In genomic region chr12:26037615-26038180, GRCh38 we compare ENCODE assay signal across 26 cellular contexts.
DNase-seq lines count a peak whose midpoint lies in the region; ATAC-seq, FAIRE-seq and TF ChIP-seq lines count a peak whose summit lies in the region.
"Had no signal": no experiment of that assay in that cellular context is flagged by ENCODE, and none has a peak within 500 bp of the region (broad histone marks: within the 10 kb centered on the region; RNA-seq: fewer than 3 reads in every experiment).

No MANE protein-coding gene starts in this region.

- H3K4me2 ChIP-seq in GM23338, result no peak overlapping the region
- peak overlapping the region; percentile 41 for H3K4me2 ChIP-seq in OCI-LY3 (ENCODE audit: low read length)
- H3K4me2 ChIP-seq in H1 (ENCODE audit: insufficient read depth in 1 of 2, low read depth in 2 of 2, low read length in 2 of 2), result no peak overlapping the region
- no peak overlapping the region for H3K4me2 ChIP-seq in HepG2 (ENCODE audit: low read depth, low read length)
- H3K4me2 ChIP-seq in neuronal stem cell (ENCODE audit: insufficient read depth, low read length, poor library complexity, severe bottlenecking), result no peak overlapping the region
- H3K4me2 ChIP-seq: A549 had no signal

- H3K56ac ChIP-seq in H1 (replicated peaks; ENCODE audit: insufficient read length, low read depth, low read length), result no peak overlapping the region

- H3K23ac ChIP-seq in H1 (ENCODE audit: insufficient read length) (no peak overlapping the region), neuronal stem cell (ENCODE audit: low read depth, low read length, poor library complexity) (no peak overlapping the region)

- H3K9me3 ChIP-seq in OCI-LY3 (ENCODE audit: insufficient read depth, low read length), result no peaks in the 10 kb centered on the region
- no peaks in the 10 kb centered on the region for H3K9me3 ChIP-seq in H1 (ENCODE audit: insufficient read depth in 2 of 2, low read depth in 1 of 2, low read length in 1 of 2)
- H3K9me3 ChIP-seq in HepG2 (ENCODE audit: low read length), result no peaks in the 10 kb centered on the region
- H3K9me3 ChIP-seq in neuronal stem cell (replicated peaks in 1 of 2; ENCODE audit: control insufficient read depth in 2 of 2, insufficient read depth in 1 of 2, low read depth in 1 of 2, low read length in 2 of 2), result no peaks in the 10 kb centered on the region
- H3K9me3 ChIP-seq: A549, left lung, psoas muscle had no signal

- H2AFZ ChIP-seq in GM23338 (no peak overlapping the region), OCI-LY3 (ENCODE audit: low read depth, low read length) (peak overlapping the region; percentile 25; the same call in 1 of the 2 replicates), H1 (ENCODE audit: low read length) (no peak overlapping the region), HepG2 (ENCODE audit: low read length) (no peak overlapping the region), neuronal stem cell (ENCODE audit: low read length) (no peak overlapping the region)

- H3K4me1 ChIP-seq in GM23338 (ENCODE audit: insufficient read depth) (peaks cover 9% of the 10 kb centered on the region), OCI-LY3 (ENCODE audit: low read length) (peaks cover 25% of the 10 kb centered on the region), H1 (replicated peaks in 1 of 4; ENCODE audit: control insufficient read depth in 3 of 4, insufficient read depth in 4 of 4, low read length in 3 of 4) (peaks cover 0 to 9% (median 3%) of the 10 kb centered on the region in 4 experiments; a peak in 4 of 7 replicates), HepG2 (ENCODE audit: insufficient read depth, low read length) (no peaks in the 10 kb centered on the region), neuronal stem cell (ENCODE audit: control insufficient read depth in 2 of 2, insufficient read depth in 1 of 2, low read depth in 1 of 2, low read length in 2 of 2) (peaks cover under 1 to 8% of the 10 kb centered on the region in 2 donors)

- 91% methylated on average over 2 of the region's 2 CpGs; no CpG with 5 or more reads in 1 of the 2 experiments for WGBS in H1 (ENCODE audit: extremely low coverage in 1 of 2, insufficient coverage in 1 of 2, insufficient read length in 1 of 2, insufficient replicate concordance in 2 of 2, low coverage in 1 of 2, low lambda C conversion rate in 2 of 2, missing lambda C conversion rate in 1 of 2), 2 experiments
- 53% methylated on average over 2 of the region's 2 CpGs for WGBS in HepG2 (ENCODE audit: low lambda C conversion rate)
- no CpG with 5 or more reads among the region's 2 CpGs for WGBS in neuronal stem cell (ENCODE audit: extremely low coverage in 2 of 2, insufficient read length in 2 of 2, insufficient replicate concordance in 1 of 2), 2 donors

- H3K4ac ChIP-seq in H1 (replicated peaks; ENCODE audit: insufficient read length, low read depth, low read length), result no peak overlapping the region
- no peak overlapping the region for H3K4ac ChIP-seq in neuronal stem cell (ENCODE audit: low read length)

- in situ Hi-C loops in HepG2 (cut with HindIII; ENCODE audit: extremely low pct_ligation_motif_present, low pct_unique_long_range_greater_than_20kb), result no loop called here

- H2BK20ac ChIP-seq in H1 (ENCODE audit: low read length), result no peak overlapping the region

- no peak overlapping the region for H3K27ac ChIP-seq in GM23338 (ENCODE audit: low read depth)
- H3K27ac ChIP-seq in OCI-LY3 (ENCODE audit: low read length), result no peak overlapping the region
- no peak overlapping the region for H3K27ac ChIP-seq in H1 (ENCODE audit: low read depth, low read length)
- H3K27ac ChIP-seq in HepG2 (ENCODE audit: extremely low read length, insufficient read depth, low read length), result no peak overlapping the region
- no peak overlapping the region for H3K27ac ChIP-seq in neuronal stem cell (replicated peaks; ENCODE audit: low read length)
- H3K27ac ChIP-seq: A549, left lung, psoas muscle had no signal

- H4K5ac ChIP-seq in H1 (ENCODE audit: insufficient read length, low read depth, low read length), result no peak overlapping the region

- H2BK15ac ChIP-seq in H1 (ENCODE audit: low read length), result no peak overlapping the region
- no peak overlapping the region for H2BK15ac ChIP-seq in neuronal stem cell (ENCODE audit: low read length)

- no peak for TF ChIP-seq EP300 in H1 (IDR thresholded peaks at IDR 0.05; ENCODE audit: borderline replicate concordance in 1 of 2, low read depth in 2 of 2, low read length in 2 of 2)
- TF ChIP-seq EP300 in HepG2 (IDR thresholded peaks at IDR 0.05; ENCODE audit: low read depth in 2 of 2, low read length in 2 of 2), result no peak
- TF ChIP-seq EP300 in HepG2 (CRISPR knock-in tag; IDR thresholded peaks at IDR 0.05; ENCODE audit: borderline replicate concordance), result no peak

- TF ChIP-seq CTCF in GM23338 (conservative IDR thresholded peaks at IDR 0.05; ENCODE audit: low read depth in 2 of 2) (no peak), OCI-LY3 (IDR thresholded peaks at IDR 0.05; ENCODE audit: low read depth, low read length) (no peak), H1 (IDR thresholded peaks at IDR 0.05; ENCODE audit: control extremely low read depth in 1 of 3, insufficient read depth in 1 of 3, low read depth in 1 of 3, low read length in 3 of 3) (no peak), nephron progenitor cell (IDR thresholded peaks at IDR 0.05) (no peak), HepG2 (CRISPR knock-in tag; IDR thresholded peaks at IDR 0.05) (no peak)

- H4K20me1 ChIP-seq in GM23338 (replicated peaks; ENCODE audit: insufficient read depth) (no peaks in the 10 kb centered on the region), OCI-LY3 (ENCODE audit: insufficient read depth, low read length) (no peaks in the 10 kb centered on the region), H1 (replicated peaks in 1 of 2; ENCODE audit: control insufficient read depth in 1 of 2, insufficient read depth in 2 of 2, low read length in 2 of 2) (no peaks in the 10 kb centered on the region), HepG2 (ENCODE audit: insufficient read depth, low read length) (no peaks in the 10 kb centered on the region)

- intact Hi-C loops in HepG2 (cut with micrococcal nuclease; ENCODE audit: unreplicated experiment), result no loop called here

- H4K8ac ChIP-seq in H1 (ENCODE audit: extremely low read depth, insufficient read depth, low read length) (no peak overlapping the region), neuronal stem cell (ENCODE audit: low read depth, low read length) (no peak overlapping the region)

- H2BK120ac ChIP-seq in H1 (replicated peaks; ENCODE audit: low read depth, low read length), result no peak overlapping the region
- H2BK120ac ChIP-seq in neuronal stem cell (ENCODE audit: low read depth, low read length), result no peak overlapping the region

- H3K27me3 Mint-ChIP-seq in GM23338 (ENCODE audit: insufficient read depth, low read depth, poor library complexity) (no peaks in the 10 kb centered on the region), nephron progenitor cell (ENCODE audit: low read depth, poor library complexity) (no peaks in the 10 kb centered on the region)
- H3K27me3 Mint-ChIP-seq: B cell, IgD-negative memory B cell had no signal

- H3K9ac ChIP-seq in OCI-LY3 (ENCODE audit: low read length) (no peak overlapping the region), H1 (replicated peaks in 1 of 4; ENCODE audit: extremely low read depth in 1 of 4, low read depth in 3 of 4, low read length in 3 of 4) (peak overlapping the region in 1 of 4 experiments; percentile 6; a peak in 1 of 7 replicates), HepG2 (ENCODE audit: insufficient read depth, low read depth, low read length) (no peak overlapping the region), neuronal stem cell (ENCODE audit: low read depth, low read length, poor library complexity) (no peak overlapping the region)

- H3K14ac ChIP-seq in H1 (ENCODE audit: insufficient read length) (no peak overlapping the region), neuronal stem cell (ENCODE audit: low read length) (no peak overlapping the region)

- no peak for DNase-seq in GM23338 (ENCODE audit: low spot score)
- no peak for DNase-seq in H1 (ENCODE audit: low read depth in 1 of 2, low spot score in 2 of 2)
- no peak for DNase-seq in nephron progenitor cell
- DNase-seq in HepG2 (ENCODE audit: low spot score), result no peak
- no peak for DNase-seq in neuronal stem cell (ENCODE audit: low spot score)
- no peak for DNase-seq in occipital lobe (lab: John Stamatoyannopoulos, UW)
- DNase-seq: activated CD4-positive, alpha-beta T cell treated with anti-CD3 and anti-CD28 coated beads, Interleukin-2, amount 50 U/mL, for 4 hours; activated CD4-positive, CD25-positive, alpha-beta regulatory T cell; activated CD8-positive, alpha-beta memory T cell treated with anti-CD3 and anti-CD28 coated beads, Interleukin-2, amount 50 U/mL, for 4 hours; cerebellar nuclear complex; DMS79 treated with DMSO at 0.1 percent for 48 hours; immature natural killer cell; left lung; NCI-H1105 treated with DMSO at 0.1 percent for 48 hours; NCI-H82; PC-3; psoas muscle; Right ventricle myocardium superior had no signal

- H3K9me2 ChIP-seq in GM23338 (ENCODE audit: insufficient read depth), result no peaks in the 10 kb centered on the region

- ATAC-seq in GM23338 (peak; percentile 43; the same call in 2 of the 3 replicates), HepG2 (no peak), GM19397 (IDR thresholded peaks at IDR 0.05; ENCODE audit: unreplicated experiment) (no peak)
- ATAC-seq: A549; activated naive CD4-positive, alpha-beta T cell treated with anti-CD3 and anti-CD28 coated beads, Interleukin-2, amount 50 U/mL, for 72 hours; left lung had no signal

- no peaks in the 10 kb centered on the region for H3F3A ChIP-seq in GM23338 (replicated peaks; ENCODE audit: low read depth)

- H3K36me3 Mint-ChIP-seq in GM23338 (ENCODE audit: low read depth), result no peaks in the 10 kb centered on the region
- no peaks in the 10 kb centered on the region for H3K36me3 Mint-ChIP-seq in nephron progenitor cell (ENCODE audit: low read depth)
- H3K36me3 Mint-ChIP-seq: activated naive CD4-positive, alpha-beta T cell treated with anti-CD3 and anti-CD28 coated beads, Interleukin-2, amount 50 U/mL, for 72 hours; IgD-negative memory B cell; immature natural killer cell had no signal

- CTCF ChIA-PET in H1 (lab: Charles Lee; ENCODE audit: partially characterized antibody), result interaction anchor here (0.8 to 1.7 kb wide), 6 partner anchors 8 to 234 kb away, joined by 4 to 6 read pairs (median 4); no protein-coding TSS in a partner anchor
- CTCF ChIA-PET in HepG2 (lab: Yijun Ruan, JAX; ENCODE audit: low intra/inter-chr PET ratio, low total read pairs), result no interaction called here

- FAIRE-seq in H1 (lab: Jason Lieb, UNC) (peak; percentile 7), HepG2 (lab: Jason Lieb, UNC) (no peak)
- FAIRE-seq: A549, GM12891 had no signal

- POLR2A ChIA-PET in H1 (lab: Charles Lee; ENCODE audit: partially characterized antibody) (interaction anchor here (0.6 to 0.7 kb wide), 2 partner anchors 19 to 791 kb away, joined by 3 read pairs; no protein-coding TSS in a partner anchor), HepG2 (lab: Yijun Ruan, JAX) (no interaction called here)

- peaks cover 2% of the 10 kb centered on the region; the same call in 1 of the 2 replicates for H3K23me2 ChIP-seq in H1 (ENCODE audit: low read depth, low read length)

- no peaks in the 10 kb centered on the region for H3K9me3 Mint-ChIP-seq in GM23338
- no peaks in the 10 kb centered on the region for H3K9me3 Mint-ChIP-seq in nephron progenitor cell
- H3K9me3 Mint-ChIP-seq: activated naive CD4-positive, alpha-beta T cell treated with anti-CD3 and anti-CD28 coated beads, Interleukin-2, amount 50 U/mL, for 72 hours; activated T-helper 2 cell treated with anti-CD3 and anti-CD28 coated beads, Interferon-gamma antibody, Interleukin-2, Interleukin-4, amounts not matched to agents 10 μg/mL and 5 μg/mL and 100 μg/mL, durations not matched to agents 14 hours and 24 hours and 36 hours; IgD-negative memory B cell; immature natural killer cell had no signal

- no TSS peak for BruUV-seq in HepG2 (replicated peaks; lab: Mats Ljungman, UMichigan)

- H3K4me1 Mint-ChIP-seq in GM23338 (peaks cover 28% of the 10 kb centered on the region), nephron progenitor cell (peaks cover 36% of the 10 kb centered on the region)
- H3K4me1 Mint-ChIP-seq: B cell, immature natural killer cell had no signal

- TF ChIP-seq POLR2A in H1 (IDR thresholded peaks at IDR 0.05; ENCODE audit: control extremely low read depth in 1 of 2, low read depth in 2 of 2, low read length in 2 of 2) (no peak), HepG2 (IDR thresholded peaks at IDR 0.05; ENCODE audit: insufficient read depth in 1 of 2, low read depth in 2 of 2, low read length in 2 of 2) (no peak)

- H3K4me3 Mint-ChIP-seq in GM23338 (no peak overlapping the region), nephron progenitor cell (no peak overlapping the region)
- H3K4me3 Mint-ChIP-seq: B cell, IgD-negative memory B cell, immature natural killer cell had no signal

- TF ChIP-seq RAD21 in H1 (IDR thresholded peaks at IDR 0.05 in 1 of 2, conservative IDR thresholded peaks at IDR 0.05 in 1 of 2; ENCODE audit: low read depth in 2 of 2, low read length in 2 of 2) (no peak), HepG2 (CRISPR knock-in tag; IDR thresholded peaks at IDR 0.05) (no peak)

- H3K79me1 ChIP-seq in H1 (ENCODE audit: low read depth, low read length), result peaks cover 5% of the 10 kb centered on the region; the same call in 1 of the 2 replicates
- peaks cover 2% of the 10 kb centered on the region for H3K79me1 ChIP-seq in neuronal stem cell (ENCODE audit: low read depth, low read length)

- H3K36me3 ChIP-seq in GM23338 (ENCODE audit: insufficient read depth) (no peaks in the 10 kb centered on the region), OCI-LY3 (replicated peaks; ENCODE audit: low read depth, low read length) (no peaks in the 10 kb centered on the region), H1 (ENCODE audit: control insufficient read depth in 2 of 4, insufficient read depth in 4 of 4, low read length in 3 of 4) (no peaks in the 10 kb centered on the region), HepG2 (replicated peaks in 1 of 2; ENCODE audit: control insufficient read depth in 1 of 2, insufficient read depth in 2 of 2, low read length in 2 of 2) (no peaks in the 10 kb centered on the region), neuronal stem cell (replicated peaks in 1 of 2; ENCODE audit: control insufficient read depth in 2 of 2, insufficient read depth in 2 of 2, low read length in 2 of 2) (no peaks in the 10 kb centered on the region)
- H3K36me3 ChIP-seq: left lung had no signal

- H2BK12ac ChIP-seq in H1 (ENCODE audit: low read depth, low read length), result no peak overlapping the region
- no peak overlapping the region for H2BK12ac ChIP-seq in neuronal stem cell (ENCODE audit: low read length)

- H2BK5ac ChIP-seq in H1 (ENCODE audit: low read depth, low read length) (no peak overlapping the region), neuronal stem cell (ENCODE audit: low read length) (no peak overlapping the region)

- peak overlapping the region; percentile 80; the same call in 1 of the 2 replicates for H3K27ac Mint-ChIP-seq in GM23338
- peak overlapping the region; percentile 77 for H3K27ac Mint-ChIP-seq in nephron progenitor cell
- H3K27ac Mint-ChIP-seq: activated naive CD4-positive, alpha-beta T cell treated with anti-CD3 and anti-CD28 coated beads, Interleukin-2, amount 50 U/mL, for 72 hours; activated T-helper 2 cell treated with anti-CD3 and anti-CD28 coated beads, Interferon-gamma antibody, Interleukin-2, Interleukin-4, amounts not matched to agents 10 μg/mL and 5 μg/mL and 100 μg/mL, durations not matched to agents 14 hours and 24 hours and 36 hours; B cell; IgD-negative memory B cell; immature natural killer cell had no signal

- H3K4me3 ChIP-seq in GM23338 (no peak overlapping the region), OCI-LY3 (ENCODE audit: low read length) (no peak overlapping the region), H1 (ENCODE audit: extremely low read depth in 1 of 4, insufficient read depth in 2 of 4, low read depth in 3 of 4, low read length in 4 of 4) (no peak overlapping the region), HepG2 (replicated peaks in 1 of 3; ENCODE audit: insufficient read depth in 1 of 3, low read depth in 2 of 3, low read length in 3 of 3) (no peak overlapping the region), neuronal stem cell (ENCODE audit: low read length in 2 of 2) (no peak overlapping the region)
- H3K4me3 ChIP-seq: A549, left lung, psoas muscle had no signal

- H4K91ac ChIP-seq in H1 (replicated peaks; ENCODE audit: insufficient read length, low read length), result no peak overlapping the region
- H4K91ac ChIP-seq in neuronal stem cell (ENCODE audit: low read depth, low read length, poor library complexity), result no peak overlapping the region

- H3K27me3 ChIP-seq in GM23338 (ENCODE audit: insufficient read depth) (no peaks in the 10 kb centered on the region), OCI-LY3 (ENCODE audit: low read depth, low read length) (no peaks in the 10 kb centered on the region), H1 (replicated peaks in 1 of 4; ENCODE audit: control insufficient read depth in 3 of 4, extremely low read depth in 1 of 4, insufficient read depth in 3 of 4, low read length in 3 of 4) (peaks cover 0 to 1% (median 0%) of the 10 kb centered on the region in 4 experiments; a peak in 1 of 7 replicates), HepG2 (ENCODE audit: control insufficient read depth in 1 of 2, insufficient read depth in 2 of 2, low read length in 2 of 2) (no peaks in the 10 kb centered on the region), neuronal stem cell (ENCODE audit: control insufficient read depth in 3 of 3, insufficient read depth in 3 of 3, low read depth in 1 of 3, low read length in 3 of 3) (no peaks in the 10 kb centered on the region)
- H3K27me3 ChIP-seq: left lung had no signal

- peaks cover 19% of the 10 kb centered on the region for H3K79me2 ChIP-seq in GM23338 (replicated peaks; ENCODE audit: insufficient read depth)
- H3K79me2 ChIP-seq in OCI-LY3 (ENCODE audit: low read length), result no peaks in the 10 kb centered on the region
- peaks cover 0 to 40% of the 10 kb centered on the region in 2 experiments; a peak in 2 of 4 replicates for H3K79me2 ChIP-seq in H1 (ENCODE audit: control insufficient read depth in 1 of 2, insufficient read depth in 2 of 2, low read length in 2 of 2)
- H3K79me2 ChIP-seq in HepG2 (ENCODE audit: insufficient read depth, low read length), result no peaks in the 10 kb centered on the region

- H3K18ac ChIP-seq in H1 (ENCODE audit: extremely low read depth, low read length) (no peak overlapping the region), neuronal stem cell (ENCODE audit: low read length) (no peak overlapping the region)

- H2AK5ac ChIP-seq in H1 (ENCODE audit: low read depth, low read length) (no peak overlapping the region), neuronal stem cell (ENCODE audit: low read depth, low read length) (no peak overlapping the region)
